ENCODE assay signal across 9 cellular contexts in the genomic region with DNA sequence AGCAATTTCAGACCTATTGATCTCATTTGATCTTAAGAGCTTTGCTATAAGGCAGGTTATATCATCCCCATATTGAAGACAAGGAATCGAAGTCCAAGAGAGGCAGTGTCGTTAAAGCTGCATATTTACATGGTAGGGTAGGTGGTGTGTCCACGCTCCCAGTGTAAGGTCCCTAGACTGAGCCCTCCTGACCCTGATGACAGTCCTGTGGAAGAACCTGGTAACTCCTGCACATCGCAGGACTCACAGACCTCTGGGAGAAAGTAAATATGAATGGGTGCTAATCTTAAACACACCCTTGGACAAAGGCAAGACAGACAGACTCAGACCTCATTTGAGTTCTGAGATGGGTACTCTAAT. TPM values are rescaled to one million over a fixed set of nuclear protein-coding genes. Genes with fewer than 3 reads are reported as not detected.
DNase-seq lines count a peak whose midpoint lies in the region; ATAC-seq and TF ChIP-seq lines count a peak whose summit lies in the region.
"Had no signal": no experiment of that assay in that cellular context is flagged by ENCODE, and none has a peak within 500 bp of the region (broad histone marks: within the 10 kb centered on the region; RNA-seq: fewer than 3 reads in every experiment).

No MANE protein-coding gene starts in this region.

- ATAC-seq in GM18498 (IDR thresholded peaks at IDR 0.05; ENCODE audit: unreplicated experiment) (peak; percentile 7), GM21515 (IDR thresholded peaks at IDR 0.05; ENCODE audit: unreplicated experiment) (peak; percentile 5)
- ATAC-seq in naive thymus-derived CD4-positive, alpha-beta T cell, result no peak

- peak overlapping the region; percentile 99 for H3K9ac ChIP-seq in OCI-LY3 (ENCODE audit: low read length)

- peaks cover 0 to 1% (median 0%) of the 10 kb centered on the region in 11 donors for H3K9me3 Mint-ChIP-seq in naive thymus-derived CD4-positive, alpha-beta T cell
- no peaks in the 10 kb centered on the region for H3K9me3 Mint-ChIP-seq in chondrocyte (ENCODE audit: low read depth)

- H3K9me3 ChIP-seq in OCI-LY3 (ENCODE audit: insufficient read depth, low read length), result 0 out of 2 replicates have a peak, but pooled peaks cover 2% of the 10 kb centered on the region
- no peaks in the 10 kb centered on the region for H3K9me3 ChIP-seq in naive thymus-derived CD4-positive, alpha-beta T cell (ENCODE audit: control insufficient read depth in 2 of 3, low read length in 3 of 3)

- H3K27ac ChIP-seq in OCI-LY3 (ENCODE audit: low read length), result peak overlapping the region; percentile 97
- H3K27ac ChIP-seq in naive thymus-derived CD4-positive, alpha-beta T cell (ENCODE audit: low read depth, low read length), result peak overlapping the region; percentile 52

- H3K79me2 ChIP-seq in OCI-LY3 (ENCODE audit: low read length), result peaks cover 89% of the 10 kb centered on the region

- CTCF ChIA-PET in naive thymus-derived CD4-positive, alpha-beta T cell (lab: Charles Lee), result interaction anchor here (0.9 kb wide), 1 partner anchor 62 kb away, joined by 3 read pairs; no protein-coding TSS in a partner anchor

- H3K4me1 Mint-ChIP-seq in naive thymus-derived CD4-positive, alpha-beta T cell, result peaks cover 31 to 65% (median 54%) of the 10 kb centered on the region in 7 donors
- H3K4me1 Mint-ChIP-seq in chondrocyte (ENCODE audit: low read depth), result peaks cover 1% of the 10 kb centered on the region

- peaks cover 40% of the 10 kb centered on the region for H4K20me1 ChIP-seq in OCI-LY3 (ENCODE audit: insufficient read depth, low read length)

- H3K27me3 Mint-ChIP-seq in naive thymus-derived CD4-positive, alpha-beta T cell, result peaks cover 0 to 11% (median 2%) of the 10 kb centered on the region in 5 donors
- H3K27me3 Mint-ChIP-seq in chondrocyte (ENCODE audit: low read depth), result peaks cover 42% of the 10 kb centered on the region

- H3K27ac Mint-ChIP-seq in naive thymus-derived CD4-positive, alpha-beta T cell, result peak overlapping the region; percentile 32 to 93 (median 76)
- H3K27ac Mint-ChIP-seq in chondrocyte (ENCODE audit: unreplicated experiment), result no peak overlapping the region

- peak overlapping the region; percentile 100 for H3K4me3 ChIP-seq in OCI-LY3 (ENCODE audit: low read length)
- peak overlapping the region; percentile 74 for H3K4me3 ChIP-seq in naive thymus-derived CD4-positive, alpha-beta T cell (ENCODE audit: low read length)

- H3K4me2 ChIP-seq in OCI-LY3 (ENCODE audit: low read length), result peak overlapping the region; percentile 96

- H3K4me3 Mint-ChIP-seq in naive thymus-derived CD4-positive, alpha-beta T cell, result peak overlapping the region in 8 of 10 donors; percentile 14 to 91 (median 70)
- H3K4me3 Mint-ChIP-seq in chondrocyte (ENCODE audit: unreplicated experiment), result no peak overlapping the region

- H3K4me1 ChIP-seq in OCI-LY3 (ENCODE audit: low read length), result peaks cover 41% of the 10 kb centered on the region
- H3K4me1 ChIP-seq in naive thymus-derived CD4-positive, alpha-beta T cell (ENCODE audit: control insufficient read depth in 2 of 2, insufficient read depth in 2 of 2, low read length in 2 of 2), result peaks cover 5 to 44% of the 10 kb centered on the region in 2 donors

- H3K36me3 ChIP-seq in OCI-LY3 (replicated peaks; ENCODE audit: low read depth, low read length), result peaks cover 48% of the 10 kb centered on the region
- no peaks in the 10 kb centered on the region for H3K36me3 ChIP-seq in naive thymus-derived CD4-positive, alpha-beta T cell (ENCODE audit: control insufficient read depth in 2 of 3, insufficient read depth in 3 of 3, low read length in 3 of 3)

- no peak overlapping the region for H2AFZ ChIP-seq in OCI-LY3 (ENCODE audit: low read depth, low read length)

- TF ChIP-seq CTCF in OCI-LY3 (IDR thresholded peaks at IDR 0.05; ENCODE audit: low read depth, low read length), result no peak
- TF ChIP-seq CTCF in chondrocyte (IDR thresholded peaks at IDR 0.05), result no peak

- H3K36me3 Mint-ChIP-seq in naive thymus-derived CD4-positive, alpha-beta T cell, result peaks cover 0 to 3% (median 0%) of the 10 kb centered on the region in 5 donors
- H3K36me3 Mint-ChIP-seq in chondrocyte (ENCODE audit: low read depth), result no peaks in the 10 kb centered on the region

- no peak for DNase-seq in naive thymus-derived CD4-positive, alpha-beta T cell
- no peak for DNase-seq in anterior cingulate cortex (lab: John Stamatoyannopoulos, UW)
- DNase-seq in NCI-H526 treated with DMSO at 0.1 percent for 48 hours (lab: John Stamatoyannopoulos, UW), result no peak
- no peak for DNase-seq in chondrocyte (ENCODE audit: low spot score)
- no peak for DNase-seq in NOMO-1 treated with DMSO at 0.1 percent for 48 hours (lab: John Stamatoyannopoulos, UW; ENCODE audit: unreplicated experiment)
- DNase-seq: NCI-H1694 had no signal

- intact Hi-C loops in naive thymus-derived CD4-positive, alpha-beta T cell (cut with micrococcal nuclease), result loop anchor here in 1 of 2 donors (10.0 kb wide), 1 partner anchor 180 kb away; no protein-coding TSS in a partner anchor

- no peaks in the 10 kb centered on the region for H3K27me3 ChIP-seq in OCI-LY3 (ENCODE audit: low read depth, low read length)
- H3K27me3 ChIP-seq in naive thymus-derived CD4-positive, alpha-beta T cell (ENCODE audit: control insufficient read depth in 2 of 2, insufficient read depth in 2 of 2, low read length in 2 of 2), result no peaks in the 10 kb centered on the region

- POLR2A ChIA-PET in naive thymus-derived CD4-positive, alpha-beta T cell (lab: Charles Lee), result interaction anchor here (0.9 kb wide), 1 partner anchor 103 kb away, joined by 5 read pairs; no protein-coding TSS in a partner anchor

RNA-seq across cellular contexts. Expression of a gene that starts 0.6 kb away (rescaled TPM):
- 100 to 1,000 TPM in 1 of 5 experiments, 10 to 100 TPM in 4; 13.7 to 308 (median 43.3) TPM for total RNA-seq in naive thymus-derived CD4-positive, alpha-beta T cell
- 10 to 100 TPM; 24.9 to 87.6 TPM for polyA plus RNA-seq in naive thymus-derived CD4-positive, alpha-beta T cell
- total RNA-seq in chondrocyte, result 2.8 to 2.9 TPM (median 2.8 TPM) in 3 replicates

RNA-seq across cellular contexts. Expression of a gene that starts 1.7 kb away (rescaled TPM):
- total RNA-seq in naive thymus-derived CD4-positive, alpha-beta T cell, result 100 to 1,000 TPM in 2 of 5 experiments, 10 to 100 TPM in 3; 20.2 to 295 (median 45.6) TPM
- 10 to 100 TPM; 21.1 to 67.0 TPM for polyA plus RNA-seq in naive thymus-derived CD4-positive, alpha-beta T cell
- total RNA-seq in chondrocyte, result 0.65 to 1.3 TPM (median 1.2 TPM) in 3 replicates
